9 cellular contexts compared by ENCODE assay signal in genomic region chr9:127769985-127770904, GRCh38. TPM values are rescaled to one million over a fixed set of nuclear protein-coding genes. Genes with fewer than 3 reads are reported as not detected.
DNase-seq lines count a peak whose midpoint lies in the region; ATAC-seq, FAIRE-seq and TF ChIP-seq lines count a peak whose summit lies in the region.
"Had no signal": no experiment of that assay in that cellular context is flagged by ENCODE, and none has a peak within 500 bp of the region (broad histone marks: within the 10 kb centered on the region; RNA-seq: fewer than 3 reads in every experiment).

No MANE protein-coding gene starts in this region.

- peak overlapping the region; percentile 85 for H3K4me3 Mint-ChIP-seq in activated naive CD4-positive, alpha-beta T cell treated with anti-CD3 and anti-CD28 coated beads, Interleukin-2, amount 50 U/mL, for 24 hours
- H3K4me3 Mint-ChIP-seq in type B pancreatic cell, result peak overlapping the region; percentile 89

- FAIRE-seq in GM12878 (lab: Jason Lieb, UNC), result no peak

- H3K36me3 ChIP-seq in GM12878 (ENCODE audit: control insufficient read depth in 2 of 2, insufficient read depth in 2 of 2, low read length in 1 of 2) (peaks cover 5 to 34% of the 10 kb centered on the region in 2 experiments), mesodermal cell (ENCODE audit: control insufficient read depth, insufficient read depth, low read length) (peaks cover 10% of the 10 kb centered on the region)

- WGBS in GM12878 (ENCODE audit: insufficient coverage, insufficient replicate concordance, low lambda C conversion rate, missing lambda C conversion rate), result 29% methylated on average over 6 of the region's 6 CpGs
- 60 to 74% methylated on average over 4 to 6 of the region's 6 CpGs for whole genome bisulfite sequencing in mesodermal cell (ENCODE audit: insufficient coverage in 2 of 2), 2 experiments

- no peak for ATAC-seq in GM12878
- ATAC-seq in HG02678 (IDR thresholded peaks at IDR 0.05; ENCODE audit: unreplicated experiment), result no peak

- H3K27me3 Mint-ChIP-seq in activated naive CD4-positive, alpha-beta T cell treated with anti-CD3 and anti-CD28 coated beads, Interleukin-2, amount 50 U/mL, for 24 hours, result no peaks in the 10 kb centered on the region
- peaks cover 13% of the 10 kb centered on the region for H3K27me3 Mint-ChIP-seq in type B pancreatic cell

- H3K9me3 ChIP-seq in GM12878 (replicated peaks; ENCODE audit: control insufficient read depth, insufficient read depth, low read length), result no peaks in the 10 kb centered on the region
- H3K9me3 ChIP-seq in mesodermal cell (ENCODE audit: control insufficient read depth, low read length), result no peaks in the 10 kb centered on the region

- TF ChIP-seq CTCF in GM12878 (IDR thresholded peaks at IDR 0.05 in 2 of 3, conservative IDR thresholded peaks at IDR 0.05 in 1 of 3; ENCODE audit: control insufficient read depth in 2 of 3, extremely low read depth in 1 of 3, insufficient read depth in 1 of 3, low read depth in 3 of 3, low read length in 3 of 3) (peak in 1 of 3 experiments; percentile 25; a peak in 1 of 6 replicates), type B pancreatic cell (conservative IDR thresholded peaks at IDR 0.05) (no peak)

- H3K27me3 ChIP-seq in GM12878 (replicated peaks in 1 of 2; ENCODE audit: control insufficient read depth in 2 of 2, insufficient read depth in 2 of 2, low read length in 1 of 2), result no peaks in the 10 kb centered on the region

- intact Hi-C loops in GM12878 (cut with micrococcal nuclease; ENCODE audit: unreplicated experiment), result no loop called here

- TF ChIP-seq POLR2A in GM12878 (IDR thresholded peaks at IDR 0.05; ENCODE audit: low read depth, low read length), result no peak

- CTCF ChIA-PET in GM12878 (lab: Yijun Ruan, JAX), result interaction anchor here (0.7 to 9.2 kb wide), 11 partner anchors 8 to 151 kb away, joined by 3 to 75 read pairs (median 7); partner anchors contain the start of genes CDK9, SH2D3C, ST6GALNAC4 and TOR2A

- H3K27ac ChIP-seq in GM12878 (ENCODE audit: control insufficient read depth, insufficient read depth) (peak overlapping the region; percentile 23), mesodermal cell (ENCODE audit: low read depth, low read length, severe bottlenecking) (peak overlapping the region; percentile 3)

- no TSS peak for BruUV-seq in GM12878 (replicated peaks; lab: Mats Ljungman, UMichigan)

- H3K4me3 ChIP-seq in GM12878, result peak overlapping the region; percentile 79
- H3K4me3 ChIP-seq in mesodermal cell (ENCODE audit: extremely low read depth, insufficient read depth, low read length, poor library complexity, severe bottlenecking), result peak overlapping the region; percentile 49

- peaks cover 75% of the 10 kb centered on the region for H3K4me1 Mint-ChIP-seq in activated naive CD4-positive, alpha-beta T cell treated with anti-CD3 and anti-CD28 coated beads, Interleukin-2, amount 50 U/mL, for 24 hours
- H3K4me1 Mint-ChIP-seq in type B pancreatic cell (ENCODE audit: unreplicated experiment), result peaks cover 39% of the 10 kb centered on the region

- peaks cover 3% of the 10 kb centered on the region; the same call in 1 of the 2 replicates for H4K20me1 ChIP-seq in GM12878 (ENCODE audit: control insufficient read depth, insufficient read depth)

- peaks cover 4% of the 10 kb centered on the region for H3K36me3 Mint-ChIP-seq in activated naive CD4-positive, alpha-beta T cell treated with anti-CD3 and anti-CD28 coated beads, Interleukin-2, amount 50 U/mL, for 24 hours
- H3K36me3 Mint-ChIP-seq in type B pancreatic cell, result no peaks in the 10 kb centered on the region

- H3K4me2 ChIP-seq in GM12878 (ENCODE audit: control insufficient read depth, insufficient read depth), result peak overlapping the region; percentile 65

- RAD21 ChIA-PET in GM12878 (lab: Charles Lee; ENCODE audit: unreplicated experiment), result interaction anchor here (0.6 to 7.6 kb wide), 10 partner anchors 9 to 226 kb away, joined by 3 to 61 read pairs (median 7); partner anchors contain the start of genes CDK9 and TOR2A

- peak overlapping the region; percentile 88 for H3K27ac Mint-ChIP-seq in activated naive CD4-positive, alpha-beta T cell treated with anti-CD3 and anti-CD28 coated beads, Interleukin-2, amount 50 U/mL, for 24 hours
- H3K27ac Mint-ChIP-seq in type B pancreatic cell, result no peak overlapping the region

- peaks cover 13% of the 10 kb centered on the region for H3K79me2 ChIP-seq in GM12878 (ENCODE audit: control insufficient read depth, insufficient read depth, low read length)

- in situ Hi-C loops in GM12878 (cut with MboI), result no loop called here

- H3K4me1 ChIP-seq in GM12878 (ENCODE audit: control insufficient read depth, insufficient read depth, low read length) (peaks cover 24% of the 10 kb centered on the region), mesodermal cell (ENCODE audit: control insufficient read depth, insufficient read depth, low read length, poor library complexity, severe bottlenecking) (peaks cover 29% of the 10 kb centered on the region)

- no peaks in the 10 kb centered on the region for H3K9me3 Mint-ChIP-seq in activated naive CD4-positive, alpha-beta T cell treated with anti-CD3 and anti-CD28 coated beads, Interleukin-2, amount 50 U/mL, for 24 hours
- no peaks in the 10 kb centered on the region for H3K9me3 Mint-ChIP-seq in type B pancreatic cell

- SMC1A ChIA-PET in GM12878 (lab: Charles Lee; ENCODE audit: uncharacterized antibody, unreplicated experiment), result interaction anchor here (0.6 to 1.9 kb wide), 11 partner anchors 8 to 151 kb away, joined by 3 to 26 read pairs (median 5); partner anchors contain the start of genes CDK9, SH2D3C and TOR2A

- peak overlapping the region; percentile 21 for H3K9ac ChIP-seq in GM12878 (ENCODE audit: control insufficient read depth, insufficient read depth, low read length)

- TF ChIP-seq RAD21 in GM12878 (IDR thresholded peaks at IDR 0.05; ENCODE audit: insufficient read depth, low read depth, low read length), result no peak

- no peak for TF ChIP-seq EP300 in GM12878 (IDR thresholded peaks at IDR 0.05; ENCODE audit: borderline replicate concordance in 1 of 2, control insufficient read depth in 1 of 2, low read depth in 2 of 2, low read length in 2 of 2)

- H2AFZ ChIP-seq in GM12878 (ENCODE audit: control insufficient read depth, low read depth, low read length), result no peak overlapping the region

- POLR2A ChIA-PET in GM12878 (lab: Charles Lee), result interaction anchor here (0.6 to 3.6 kb wide), 13 partner anchors 9 to 330 kb away, joined by 3 to 42 read pairs (median 6); partner anchors contain the start of genes CDK9, FPGS, ST6GALNAC4 and TOR2A

- DNase-seq in activated naive CD4-positive, alpha-beta T cell treated with anti-CD3 and anti-CD28 coated beads, Interleukin-2, amount 50 U/mL, for 16 hours, result no peak
- DNase-seq in GM12878 (ENCODE audit: low read depth, low spot score) (no peak), type B pancreatic cell (ENCODE audit: extremely low spot score, unreplicated experiment) (no peak), kidney tubule cell (ENCODE audit: low spot score) (no peak), NCI-H524 (lab: John Stamatoyannopoulos, UW) (no peak)

RNA-seq across cellular contexts. Expression of gene SH2D3C, which starts 8.2 kb away (rescaled TPM):
- 28.6 and 33.2 TPM in 2 replicates for total RNA-seq in GM12878 (2013; cell fraction: nucleolus; rRNA removed)
- total RNA-seq in GM12878 (2014; rRNA removed) (16.1 and 19.0 TPM in 2 replicates), GM12878 (2014; rRNA removed; fragmentation: Illumina TruSeq; extraction: Trizol) (8.4 and 9.0 TPM in 2 replicates), GM12878 (2021) (21.0 and 23.5 TPM in 2 replicates), type B pancreatic cell (ENCODE audit: low replicate concordance) (1.6 and 7.1 TPM in 2 replicates)
- 11.2 TPM for polyA plus RNA-seq in GM12878 (2011; ENCODE audit: low read depth)
- polyA plus RNA-seq in GM12878 (2011; rRNA removed) (3.2 and 13.5 TPM in 2 replicates), GM12878 (2014; fragmentation: Illumina TruSeq; extraction: Trizol) (4.4 and 11.6 TPM in 2 replicates), GM12878 (2014; fragmentation: Nextera tagmentation; extraction: Ambion mirVana) (1 to 10 TPM; 1.2 to 1.9 TPM), GM12878 (2014; rRNA removed) (19.5 and 25.2 TPM in 2 replicates), GM12878 (2016; fragmentation: Nextera tagmentation; extraction: Ambion mirVana) (10 to 100 TPM; 20.7 to 23.2 TPM)
- polyA plus RNA-seq in GM12878 (2011; cell fraction: cytosol; rRNA removed), result 18.5 and 20.4 TPM in 2 replicates
- polyA plus RNA-seq in GM12878 (2011; cell fraction: nucleus; rRNA removed), result 32.4 and 46.4 TPM in 2 replicates
- polyA plus RNA-seq in GM12878 (2012), result 17.4 and 22.8 TPM in 2 replicates
- polyA minus RNA-seq in GM12878 (2011; rRNA and poly(A)+ RNA removed), result 30.6 and 32.1 TPM in 2 replicates
- 13.5 and 19.3 TPM in 2 replicates for polyA minus RNA-seq in GM12878 (2011; cell fraction: cytosol; rRNA and poly(A)+ RNA removed)
- polyA minus RNA-seq in GM12878 (2011; cell fraction: nucleus; rRNA and poly(A)+ RNA removed), result 10.2 and 18.5 TPM in 2 replicates
- 24.8 TPM for polyA plus RNA-seq in mesodermal cell (2013, experiment 1 of 2)
- polyA plus RNA-seq in mesodermal cell (2013, experiment 2 of 2), result 17.4 TPM
- total RNA-seq: Daoy had no signal

RNA-seq across cellular contexts. Expression of gene CDK9, which starts 15.6 kb away (rescaled TPM):
- 59.1 and 66.1 TPM in 2 replicates for total RNA-seq in GM12878 (2013; cell fraction: nucleolus; rRNA removed)
- total RNA-seq in GM12878 (2014; rRNA removed) (33.6 and 34.3 TPM in 2 replicates), GM12878 (2014; rRNA removed; fragmentation: Illumina TruSeq; extraction: Trizol) (24.5 and 25.2 TPM in 2 replicates), GM12878 (2021) (86.3 and 92.6 TPM in 2 replicates), type B pancreatic cell (ENCODE audit: low replicate concordance) (65.8 and 77.3 TPM in 2 replicates)
- polyA plus RNA-seq in GM12878 (2011; ENCODE audit: low read depth), result 20.6 TPM
- polyA plus RNA-seq in GM12878 (2011; rRNA removed) (30.3 and 46.5 TPM in 2 replicates), GM12878 (2014; fragmentation: Illumina TruSeq; extraction: Trizol) (41.7 and 57.0 TPM in 2 replicates), GM12878 (2014; fragmentation: Nextera tagmentation; extraction: Ambion mirVana) (1 to 10 TPM; 7.3 to 9.6 TPM), GM12878 (2014; rRNA removed) (56.7 and 59.9 TPM in 2 replicates), GM12878 (2016; fragmentation: Nextera tagmentation; extraction: Ambion mirVana) (10 to 100 TPM; 80.9 to 85.5 TPM)
- polyA plus RNA-seq in GM12878 (2011; cell fraction: cytosol; rRNA removed), result 51.1 and 55.6 TPM in 2 replicates
- polyA plus RNA-seq in GM12878 (2011; cell fraction: nucleus; rRNA removed), result 219 and 246 TPM in 2 replicates
- polyA plus RNA-seq in GM12878 (2012), result 44.8 and 52.0 TPM in 2 replicates
- 59.7 and 75.9 TPM in 2 replicates for polyA minus RNA-seq in GM12878 (2011; rRNA and poly(A)+ RNA removed)
- polyA minus RNA-seq in GM12878 (2011; cell fraction: cytosol; rRNA and poly(A)+ RNA removed), result 26.9 TPM in 2 replicates
- polyA minus RNA-seq in GM12878 (2011; cell fraction: nucleus; rRNA and poly(A)+ RNA removed), result 35.4 and 52.2 TPM in 2 replicates
- polyA plus RNA-seq in mesodermal cell (2013, experiment 1 of 2), result 79.5 TPM
- 66.6 TPM for polyA plus RNA-seq in mesodermal cell (2013, experiment 2 of 2)

RNA-seq across cellular contexts. Expression of gene FPGS, which starts 32.4 kb away (rescaled TPM):
- 131 and 132 TPM in 2 replicates for total RNA-seq in GM12878 (2013; cell fraction: nucleolus; rRNA removed)
- total RNA-seq in GM12878 (2014; rRNA removed), result 62.8 and 79.6 TPM in 2 replicates
- 43.3 and 44.4 TPM in 2 replicates for total RNA-seq in GM12878 (2014; rRNA removed; fragmentation: Illumina TruSeq; extraction: Trizol)
- total RNA-seq in GM12878 (2021), result 89.3 and 98.3 TPM in 2 replicates
- 30.5 TPM for polyA plus RNA-seq in GM12878 (2011; ENCODE audit: low read depth)
- polyA plus RNA-seq in GM12878 (2011; rRNA removed), result 34.1 and 64.4 TPM in 2 replicates
- 91.2 and 99.0 TPM in 2 replicates for polyA plus RNA-seq in GM12878 (2011; cell fraction: cytosol; rRNA removed)
- 158 and 216 TPM in 2 replicates for polyA plus RNA-seq in GM12878 (2011; cell fraction: nucleus; rRNA removed)
- 47.6 and 62.7 TPM in 2 replicates for polyA plus RNA-seq in GM12878 (2012)
- 49.0 and 81.2 TPM in 2 replicates for polyA plus RNA-seq in GM12878 (2014; fragmentation: Illumina TruSeq; extraction: Trizol)
- 1 to 10 TPM; 1.2 to 8.2 TPM for polyA plus RNA-seq in GM12878 (2014; fragmentation: Nextera tagmentation; extraction: Ambion mirVana)
- 88.1 and 95.0 TPM in 2 replicates for polyA plus RNA-seq in GM12878 (2014; rRNA removed)
- 100 to 1,000 TPM; 112 to 127 TPM for polyA plus RNA-seq in GM12878 (2016; fragmentation: Nextera tagmentation; extraction: Ambion mirVana)
- polyA minus RNA-seq in GM12878 (2011; rRNA and poly(A)+ RNA removed), result 61.6 and 82.1 TPM in 2 replicates
- 29.7 and 45.3 TPM in 2 replicates for polyA minus RNA-seq in GM12878 (2011; cell fraction: cytosol; rRNA and poly(A)+ RNA removed)
- polyA minus RNA-seq in GM12878 (2011; cell fraction: nucleus; rRNA and poly(A)+ RNA removed), result 25.9 and 46.4 TPM in 2 replicates
- 57.4 TPM for polyA plus RNA-seq in mesodermal cell (2013, experiment 1 of 2)
- polyA plus RNA-seq in mesodermal cell (2013, experiment 2 of 2), result 48.9 TPM
- 18.7 and 42.4 TPM in 2 replicates for total RNA-seq in type B pancreatic cell (ENCODE audit: low replicate concordance)

RNA-seq across cellular contexts. Expression of gene TOR2A, which starts 35.2 kb away (rescaled TPM):
- 3.9 and 6.5 TPM in 2 replicates for total RNA-seq in GM12878 (2013; cell fraction: nucleolus; rRNA removed)
- total RNA-seq in GM12878 (2014; rRNA removed) (7.8 and 12.6 TPM in 2 replicates), GM12878 (2014; rRNA removed; fragmentation: Illumina TruSeq; extraction: Trizol) (2.7 and 4.2 TPM in 2 replicates), GM12878 (2021) (11.5 and 11.6 TPM in 2 replicates), type B pancreatic cell (ENCODE audit: low replicate concordance) (21.5 and 21.9 TPM in 2 replicates)
- polyA plus RNA-seq in GM12878 (2011; ENCODE audit: low read depth), result 2.6 TPM
- polyA plus RNA-seq in GM12878 (2011; rRNA removed) (0.91 and 2.4 TPM in 2 replicates), GM12878 (2014; fragmentation: Illumina TruSeq; extraction: Trizol) (1.6 and 5.4 TPM in 2 replicates), GM12878 (2014; fragmentation: Nextera tagmentation; extraction: Ambion mirVana) (1 to 10 TPM in 1 of 2 experiments, under 1 TPM in 1; 0.52 to 1.6 TPM), GM12878 (2014; rRNA removed) (14.3 and 17.4 TPM in 2 replicates), GM12878 (2016; fragmentation: Nextera tagmentation; extraction: Ambion mirVana) (10 to 100 TPM; 22.1 to 23.7 TPM)
- 6.6 and 11.0 TPM in 2 replicates for polyA plus RNA-seq in GM12878 (2011; cell fraction: cytosol; rRNA removed)
- polyA plus RNA-seq in GM12878 (2011; cell fraction: nucleus; rRNA removed), result 13.5 and 13.6 TPM in 2 replicates
- polyA plus RNA-seq in GM12878 (2012), result 6.7 and 8.2 TPM in 2 replicates
- polyA minus RNA-seq in GM12878 (2011; rRNA and poly(A)+ RNA removed), result 1.4 and 4.9 TPM in 2 replicates
- polyA minus RNA-seq in GM12878 (2011; cell fraction: cytosol; rRNA and poly(A)+ RNA removed), result 2.7 and 4.3 TPM in 2 replicates
- polyA minus RNA-seq in GM12878 (2011; cell fraction: nucleus; rRNA and poly(A)+ RNA removed), result 5.1 and 8.0 TPM in 2 replicates
- 20.5 TPM for polyA plus RNA-seq in mesodermal cell (2013, experiment 1 of 2)
- polyA plus RNA-seq in mesodermal cell (2013, experiment 2 of 2), result 17.4 TPM

RNA-seq across cellular contexts. Expression of gene TTC16, which starts 54.4 kb away (rescaled TPM):
- not detected in 2 replicates for total RNA-seq in GM12878 (2013; cell fraction: nucleolus; rRNA removed)
- not detected in 2 replicates for total RNA-seq in GM12878 (2014; rRNA removed)
- not detected in 2 replicates for total RNA-seq in GM12878 (2014; rRNA removed; fragmentation: Illumina TruSeq; extraction: Trizol)
- total RNA-seq in GM12878 (2021), result not detected in 2 replicates
- not detected for polyA plus RNA-seq in GM12878 (2011; ENCODE audit: low read depth)
- 0.03 TPM in 1 of 2 replicates, not detected in the other for polyA plus RNA-seq in GM12878 (2011; rRNA removed)
- polyA plus RNA-seq in GM12878 (2011; cell fraction: cytosol; rRNA removed), result not detected in 2 replicates
- polyA plus RNA-seq in GM12878 (2011; cell fraction: nucleus; rRNA removed), result 0.03 TPM in 1 of 2 replicates, not detected in the other
- polyA plus RNA-seq in GM12878 (2012), result not detected in 2 replicates
- polyA plus RNA-seq in GM12878 (2014; fragmentation: Illumina TruSeq; extraction: Trizol), result not detected in 2 replicates
- polyA plus RNA-seq in GM12878 (2014; fragmentation: Nextera tagmentation; extraction: Ambion mirVana), result not detected
- polyA plus RNA-seq in GM12878 (2014; rRNA removed), result 0.04 TPM in 1 of 2 replicates, not detected in the other
- not detected for polyA plus RNA-seq in GM12878 (2016; fragmentation: Nextera tagmentation; extraction: Ambion mirVana)
- polyA minus RNA-seq in GM12878 (2011; rRNA and poly(A)+ RNA removed), result not detected in 2 replicates
- not detected in 2 replicates for polyA minus RNA-seq in GM12878 (2011; cell fraction: cytosol; rRNA and poly(A)+ RNA removed)
- not detected in 2 replicates for polyA minus RNA-seq in GM12878 (2011; cell fraction: nucleus; rRNA and poly(A)+ RNA removed)
- polyA plus RNA-seq in mesodermal cell (2013, experiment 1 of 2), result not detected
- not detected for polyA plus RNA-seq in mesodermal cell (2013, experiment 2 of 2)
- 0.10 TPM in 1 of 2 replicates, not detected in the other for total RNA-seq in type B pancreatic cell (ENCODE audit: low replicate concordance)
